In genomic region chr22:28034760-28035401, GRCh38 we compare ENCODE assay signal across 8 cellular contexts.
A peak's percentile ranks its signal among the peaks of the same experiment; 100 is the strongest.
DNase-seq lines count a peak whose midpoint lies in the region; ATAC-seq lines count a peak whose summit lies in the region.

No MANE protein-coding gene starts in this region.

- WGBS in GM23248 (ENCODE audit: low coverage in 1 of 2, low lambda C conversion rate in 2 of 2, missing lambda C conversion rate in 2 of 2), 2 experiments = 54 to 59% methylated on average over 7 of the region's 7 CpGs

- DNase-seq in GM23248 = peak; percentile 62
- DNase-seq in NCI-H345 (lab: John Stamatoyannopoulos, UW) = peak; percentile 96
- peak; percentile 32 for DNase-seq in ecto neural progenitor cell (ENCODE audit: low spot score)
- no peak for DNase-seq in effector CD8-positive, alpha-beta T cell (lab: John Stamatoyannopoulos, UW)
- no peak for DNase-seq in HuH-7.5 (ENCODE audit: low spot score)
- DNase-seq in GDM1 (lab: John Stamatoyannopoulos, UW) = no peak

- peaks cover 8% of the 10 kb centered on the region; the same call in 1 of the 2 replicates for H3K4me1 ChIP-seq in GM23248 (ENCODE audit: insufficient read depth)
- H3K4me1 ChIP-seq in muscle layer of duodenum (ENCODE audit: control insufficient read depth in 1 of 2, insufficient read depth in 2 of 2, low read length in 2 of 2) = peaks cover 13 to 25% of the 10 kb centered on the region in 2 donors

- H3K79me2 ChIP-seq in GM23248 (ENCODE audit: insufficient read depth) = peaks cover 6% of the 10 kb centered on the region; the same call in 1 of the 2 replicates

- H3K9me2 ChIP-seq in GM23248 (ENCODE audit: insufficient read depth) = no peaks in the 10 kb centered on the region

- H3K4me3 ChIP-seq in GM23248 = no peak overlapping the region
- no peak overlapping the region for H3K4me3 ChIP-seq in muscle layer of duodenum (ENCODE audit: low read depth in 1 of 2, low read length in 2 of 2)

- no peaks in the 10 kb centered on the region for H3F3A ChIP-seq in GM23248 (ENCODE audit: insufficient read depth)

- no peak overlapping the region for H2AFZ ChIP-seq in GM23248

- H3K9me3 ChIP-seq in GM23248 (ENCODE audit: low read depth) = no peaks in the 10 kb centered on the region
- no peaks in the 10 kb centered on the region for H3K9me3 ChIP-seq in muscle layer of duodenum (ENCODE audit: control insufficient read depth in 1 of 2, low read length in 2 of 2)

- ATAC-seq in GM21576 (IDR thresholded peaks at IDR 0.05; ENCODE audit: unreplicated experiment) = no peak

- no peak overlapping the region for H3K9ac ChIP-seq in GM23248

- H3K27me3 ChIP-seq in GM23248 (replicated peaks; ENCODE audit: insufficient read depth) = no peaks in the 10 kb centered on the region
- H3K27me3 ChIP-seq in muscle layer of duodenum (ENCODE audit: low read depth, low read length) = no peaks in the 10 kb centered on the region

- H3K27ac ChIP-seq in GM23248 (no peak overlapping the region), muscle layer of duodenum (ENCODE audit: low read length) (peak overlapping the region; percentile 3)

- in situ Hi-C loops in GM23248 (cut with MboI) = no loop called here

- no peaks in the 10 kb centered on the region for H4K20me1 ChIP-seq in GM23248 (ENCODE audit: insufficient read depth)

- H3K4me2 ChIP-seq in GM23248 (ENCODE audit: unreplicated experiment) = no peak overlapping the region

- no peaks in the 10 kb centered on the region for H3K36me3 ChIP-seq in GM23248 (ENCODE audit: low read depth)
- peaks cover 0 to under 1% of the 10 kb centered on the region in 2 donors for H3K36me3 ChIP-seq in muscle layer of duodenum (ENCODE audit: control insufficient read depth in 1 of 2, insufficient read depth in 2 of 2, low read length in 2 of 2)

Comparison
In these comparisons a context has a peak if more than half of its experiments do, and no peak if none do; other contexts are left out.
1. DNase-seq: peak in GM23248 (single experiment), NCI-H345 (single experiment) and ecto neural progenitor cell (single experiment); none in effector CD8-positive, alpha-beta T cell (single experiment), HuH-7.5 (single experiment) and GDM1 (single experiment).